ENCODE assay signal across 1 cellular context in the genomic region with DNA sequence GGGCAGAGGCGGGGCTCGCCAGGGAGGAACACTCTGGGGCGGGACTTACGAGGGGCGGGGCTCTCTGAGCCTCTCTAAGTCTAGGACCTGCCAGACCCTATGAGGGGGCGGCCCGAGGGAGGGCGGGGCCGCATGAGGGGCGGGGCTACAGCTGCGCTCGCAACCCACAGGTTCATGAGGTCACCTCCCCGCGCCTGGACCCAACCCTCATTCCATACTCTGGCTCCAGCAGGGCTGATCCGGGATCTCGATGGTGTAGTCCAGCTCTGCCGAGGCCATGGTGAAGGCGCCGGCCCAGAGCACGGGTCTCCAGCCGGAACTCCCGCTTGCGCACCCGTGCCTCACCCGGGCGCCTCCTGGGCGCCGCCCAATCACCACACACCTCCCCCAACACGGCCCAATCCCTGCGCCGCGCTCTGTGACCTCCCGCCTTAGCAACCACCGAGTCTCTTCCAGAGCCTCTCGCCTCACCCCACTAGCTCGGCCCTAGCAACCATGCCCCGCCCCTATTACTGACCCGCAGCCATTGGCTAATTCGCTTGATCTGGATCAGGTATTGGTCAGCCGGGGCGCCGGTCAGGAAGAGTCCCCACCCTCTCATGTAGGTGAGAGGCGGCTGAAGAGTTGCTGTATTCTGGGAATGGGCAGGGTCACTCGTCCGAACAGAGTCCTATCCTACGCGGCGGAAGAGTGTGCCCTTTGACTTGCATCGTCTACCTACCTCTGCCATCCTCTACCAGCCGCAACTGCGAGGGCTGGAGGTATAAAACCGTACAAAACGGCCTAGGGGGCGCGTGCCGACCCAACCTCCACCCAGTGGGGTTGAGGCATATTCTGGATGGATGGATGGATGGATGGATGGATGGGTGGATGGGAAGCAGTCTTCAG.
A peak's percentile ranks its signal among the peaks of the same experiment; 100 is the strongest.
TF ChIP-seq lines count a peak whose summit lies in the region.

Gene ARMH1, plus strand, starts transcription at position 602 of the 888 bp plus-strand sequence. CDS start 14,984 bp downstream, outside the sequence.
Gene TMEM53, minus strand, starts transcription at position 369 of the 888 bp plus-strand sequence. Its CDS starts 90 bp downstream, at position 279.

TF ChIP-seq in K562, 482 proteins besides CTCF, POLR2A, EP300 and RAD21 (continued from another document and continues in another):
- no peak for TF ChIP-seq TRIM25 (IDR thresholded peaks at IDR 0.05; ENCODE audit: borderline replicate concordance)
- peak; percentile 83 for TF ChIP-seq THAP12 (CRISPR knock-in tag; IDR thresholded peaks at IDR 0.05)
- TF ChIP-seq, protein P1, sequence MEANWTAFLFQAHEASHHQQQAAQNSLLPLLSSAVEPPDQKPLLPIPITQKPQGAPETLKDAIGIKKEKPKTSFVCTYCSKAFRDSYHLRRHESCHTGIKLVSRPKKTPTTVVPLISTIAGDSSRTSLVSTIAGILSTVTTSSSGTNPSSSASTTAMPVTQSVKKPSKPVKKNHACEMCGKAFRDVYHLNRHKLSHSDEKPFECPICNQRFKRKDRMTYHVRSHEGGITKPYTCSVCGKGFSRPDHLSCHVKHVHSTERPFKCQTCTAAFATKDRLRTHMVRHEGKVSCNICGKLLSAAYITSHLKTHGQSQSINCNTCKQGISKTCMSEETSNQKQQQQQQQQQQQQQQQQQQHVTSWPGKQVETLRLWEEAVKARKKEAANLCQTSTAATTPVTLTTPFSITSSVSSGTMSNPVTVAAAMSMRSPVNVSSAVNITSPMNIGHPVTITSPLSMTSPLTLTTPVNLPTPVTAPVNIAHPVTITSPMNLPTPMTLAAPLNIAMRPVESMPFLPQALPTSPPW (CRISPR knock-in tag; IDR thresholded peaks at IDR 0.05): peak; percentile 82
- TF ChIP-seq PKNOX1 (IDR thresholded peaks at IDR 0.05): peak; percentile 100
- TF ChIP-seq ZNF408 (CRISPR knock-in tag; IDR thresholded peaks at IDR 0.05; ENCODE audit: low read depth): no peak
- no peak for TF ChIP-seq SNRNP70 (optimal IDR thresholded peaks at IDR 0.05; ENCODE audit: low read depth, low read length)
- TF ChIP-seq ZNF586 (CRISPR knock-in tag; conservative IDR thresholded peaks at IDR 0.05): no peak
- TF ChIP-seq FOSL1 (tag; conservative IDR thresholded peaks at IDR 0.05): no peak
- TF ChIP-seq RAD51 (IDR thresholded peaks at IDR 0.05; ENCODE audit: borderline replicate concordance, low read depth): no peak
- no peak for TF ChIP-seq ZNF263 (CRISPR knock-in tag; IDR thresholded peaks at IDR 0.05; ENCODE audit: borderline replicate concordance)
- TF ChIP-seq SP2 (IDR thresholded peaks at IDR 0.05; ENCODE audit: extremely low read depth, low read depth, low read length, poor library complexity, severe bottlenecking): peak; percentile 96
- TF ChIP-seq, protein P2, sequence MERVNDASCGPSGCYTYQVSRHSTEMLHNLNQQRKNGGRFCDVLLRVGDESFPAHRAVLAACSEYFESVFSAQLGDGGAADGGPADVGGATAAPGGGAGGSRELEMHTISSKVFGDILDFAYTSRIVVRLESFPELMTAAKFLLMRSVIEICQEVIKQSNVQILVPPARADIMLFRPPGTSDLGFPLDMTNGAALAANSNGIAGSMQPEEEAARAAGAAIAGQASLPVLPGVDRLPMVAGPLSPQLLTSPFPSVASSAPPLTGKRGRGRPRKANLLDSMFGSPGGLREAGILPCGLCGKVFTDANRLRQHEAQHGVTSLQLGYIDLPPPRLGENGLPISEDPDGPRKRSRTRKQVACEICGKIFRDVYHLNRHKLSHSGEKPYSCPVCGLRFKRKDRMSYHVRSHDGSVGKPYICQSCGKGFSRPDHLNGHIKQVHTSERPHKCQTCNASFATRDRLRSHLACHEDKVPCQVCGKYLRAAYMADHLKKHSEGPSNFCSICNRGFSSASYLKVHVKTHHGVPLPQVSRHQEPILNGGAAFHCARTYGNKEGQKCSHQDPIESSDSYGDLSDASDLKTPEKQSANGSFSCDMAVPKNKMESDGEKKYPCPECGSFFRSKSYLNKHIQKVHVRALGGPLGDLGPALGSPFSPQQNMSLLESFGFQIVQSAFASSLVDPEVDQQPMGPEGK (CRISPR knock-in tag; IDR thresholded peaks at IDR 0.05; ENCODE audit: borderline replicate concordance): no peak
- no peak for TF ChIP-seq SLC30A9 (CRISPR knock-in tag; IDR thresholded peaks at IDR 0.05)
- peak; percentile 88 for TF ChIP-seq CHD2 (IDR thresholded peaks at IDR 0.05; ENCODE audit: low read depth, low read length)
- TF ChIP-seq HDAC1 (IDR thresholded peaks at IDR 0.05): peak in 1 of 2 experiments; percentile 74; a peak in 2 of 4 replicates
- peak; percentile 13; the same call in 1 of the 2 replicates for TF ChIP-seq DIDO1 (tag; IDR thresholded peaks at IDR 0.05; ENCODE audit: low read depth)
- TF ChIP-seq NEUROD1 (IDR thresholded peaks at IDR 0.05; ENCODE audit: borderline replicate concordance, low read depth, low read length, partially characterized antibody): peak; percentile 99
- TF ChIP-seq, protein P3, sequence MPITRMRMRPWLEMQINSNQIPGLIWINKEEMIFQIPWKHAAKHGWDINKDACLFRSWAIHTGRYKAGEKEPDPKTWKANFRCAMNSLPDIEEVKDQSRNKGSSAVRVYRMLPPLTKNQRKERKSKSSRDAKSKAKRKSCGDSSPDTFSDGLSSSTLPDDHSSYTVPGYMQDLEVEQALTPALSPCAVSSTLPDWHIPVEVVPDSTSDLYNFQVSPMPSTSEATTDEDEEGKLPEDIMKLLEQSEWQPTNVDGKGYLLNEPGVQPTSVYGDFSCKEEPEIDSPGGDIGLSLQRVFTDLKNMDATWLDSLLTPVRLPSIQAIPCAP (CRISPR knock-in tag; IDR thresholded peaks at IDR 0.05; ENCODE audit: borderline replicate concordance): no peak
- TF ChIP-seq ZNF57 (CRISPR knock-in tag; IDR thresholded peaks at IDR 0.05): no peak
- TF ChIP-seq BRD9 (IDR thresholded peaks at IDR 0.05; ENCODE audit: low read depth, partially characterized antibody): no peak
- no peak for TF ChIP-seq PYGO2 (tag; IDR thresholded peaks at IDR 0.05)
- no peak for TF ChIP-seq WHSC1 (IDR thresholded peaks at IDR 0.05; ENCODE audit: low read length)
- TF ChIP-seq EZH2 (IDR thresholded peaks at IDR 0.05; ENCODE audit: borderline replicate concordance, low read depth, low read length): no peak
- TF ChIP-seq MXI1 (IDR thresholded peaks at IDR 0.05; ENCODE audit: low read depth, low read length): peak; percentile 92
- TF ChIP-seq E4F1 (CRISPR knock-in tag; IDR thresholded peaks at IDR 0.05; ENCODE audit: borderline replicate concordance): no peak
- TF ChIP-seq HNRNPK (IDR thresholded peaks at IDR 0.05; ENCODE audit: low read depth, low read length, poor library complexity, severe bottlenecking): no peak
- TF ChIP-seq U2AF1 (optimal IDR thresholded peaks at IDR 0.05; ENCODE audit: low read depth, low read length): no peak
- TF ChIP-seq GABPB1 (CRISPR knock-in tag; IDR thresholded peaks at IDR 0.05): peak; percentile 86
- no peak for TF ChIP-seq ZNF444 (CRISPR knock-in tag; IDR thresholded peaks at IDR 0.05)
- no peak for TF ChIP-seq ZNF146 (CRISPR knock-in tag; IDR thresholded peaks at IDR 0.05; ENCODE audit: unreplicated experiment)
- TF ChIP-seq, protein P4, sequence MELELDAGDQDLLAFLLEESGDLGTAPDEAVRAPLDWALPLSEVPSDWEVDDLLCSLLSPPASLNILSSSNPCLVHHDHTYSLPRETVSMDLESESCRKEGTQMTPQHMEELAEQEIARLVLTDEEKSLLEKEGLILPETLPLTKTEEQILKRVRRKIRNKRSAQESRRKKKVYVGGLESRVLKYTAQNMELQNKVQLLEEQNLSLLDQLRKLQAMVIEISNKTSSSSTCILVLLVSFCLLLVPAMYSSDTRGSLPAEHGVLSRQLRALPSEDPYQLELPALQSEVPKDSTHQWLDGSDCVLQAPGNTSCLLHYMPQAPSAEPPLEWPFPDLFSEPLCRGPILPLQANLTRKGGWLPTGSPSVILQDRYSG (tag; conservative IDR thresholded peaks at IDR 0.05; ENCODE audit: low read depth): no peak
- 0 out of 2 replicates have a peak, but pooled peaks have one; percentile 70 for TF ChIP-seq GTF2F1 (IDR thresholded peaks at IDR 0.05; ENCODE audit: low read depth, low read length)
- no peak for TF ChIP-seq TAF1 (IDR thresholded peaks at IDR 0.05; ENCODE audit: control insufficient read depth, extremely low read depth, insufficient read depth, low read length, severe bottlenecking)
- no peak for TF ChIP-seq SREBF2 (CRISPR knock-in tag; IDR thresholded peaks at IDR 0.05)
- TF ChIP-seq HBP1 (CRISPR knock-in tag; IDR thresholded peaks at IDR 0.05): 0 out of 2 replicates have a peak, but pooled peaks have one; percentile 27
- no peak for TF ChIP-seq JUNB (CRISPR knock-in tag; conservative IDR thresholded peaks at IDR 0.05)
- no peak for TF ChIP-seq ZNF445 (CRISPR knock-in tag; IDR thresholded peaks at IDR 0.05; ENCODE audit: low read depth)
- TF ChIP-seq HDGF (IDR thresholded peaks at IDR 0.05): no peak
- TF ChIP-seq XRCC3 (IDR thresholded peaks at IDR 0.05): no peak
